Comparison of ENCODE assay signal across 16 cellular contexts in the genomic region with DNA sequence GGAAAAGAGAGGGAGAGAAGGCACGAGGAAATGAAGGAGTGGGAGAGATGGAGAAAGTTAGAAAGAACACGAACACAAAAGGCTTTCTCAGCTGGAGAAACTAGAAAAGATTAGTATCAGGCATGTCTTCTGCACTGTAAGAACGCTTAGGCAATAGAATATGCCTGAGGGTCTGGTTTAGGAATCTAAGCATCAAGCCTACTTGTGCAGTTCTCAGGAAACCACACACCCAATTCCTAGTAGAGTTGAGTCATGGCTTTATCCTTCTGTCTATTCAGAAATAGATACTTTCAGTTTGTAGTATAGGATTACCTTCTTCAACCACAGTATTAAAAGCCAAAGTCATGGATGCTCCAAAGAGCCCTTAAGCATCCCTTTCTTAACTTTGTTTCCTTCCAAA.
DNase-seq lines count a peak whose midpoint lies in the region; ATAC-seq, FAIRE-seq and TF ChIP-seq lines count a peak whose summit lies in the region.
"Had no signal": no experiment of that assay in that cellular context is flagged by ENCODE, and none has a peak within 500 bp of the region (broad histone marks: within the 10 kb centered on the region; RNA-seq: fewer than 3 reads in every experiment).

No MANE protein-coding gene starts in this region.

- no peak overlapping the region for H3K4me3 ChIP-seq in AG10803 (ENCODE audit: low read length)
- H3K4me3 ChIP-seq in brain microvascular endothelial cell (ENCODE audit: low read depth, low read length): no peak overlapping the region
- no peak overlapping the region for H3K4me3 ChIP-seq in keratinocyte (ENCODE audit: control insufficient read depth in 2 of 3, extremely low read depth in 1 of 3, insufficient read depth in 2 of 3, low read depth in 1 of 3, low read length in 3 of 3)
- H3K4me3 ChIP-seq: prostate gland had no signal

- DNase-seq in AG10803 (ENCODE audit: low read depth) (peak; percentile 80), LHCN-M2 (ENCODE audit: low read depth) (peak; percentile 91), brain microvascular endothelial cell (peak; percentile 20), keratinocyte (ENCODE audit: low read depth, low spot score) (peak; percentile 61), KBM-7 (no peak), omental fat pad (ENCODE audit: low spot score) (no peak), retina (no peak), SW480 (ENCODE audit: low spot score) (no peak)
- DNase-seq: activated CD8-positive, alpha-beta memory T cell treated with anti-CD3 and anti-CD28 coated beads, Interleukin-2, amount 10 ng/mL, durations not matched to agents 7 days and 5 days; cerebellar nuclear complex; midbrain; stimulated activated CD4-positive, alpha-beta T cell treated with anti-CD3 and anti-CD28 coated beads, Interleukin-2, amount 100 ng/mL, for 24 hours had no signal

- peak overlapping the region; percentile 32 for H3K4me2 ChIP-seq in keratinocyte (ENCODE audit: control insufficient read depth, extremely low read depth, insufficient read depth, low read depth, low read length)
- H3K4me2 ChIP-seq: KMS-11 had no signal

- no peak for ATAC-seq in omental fat pad (ENCODE audit: low FRiP score)
- ATAC-seq: activated CD8-positive, alpha-beta memory T cell treated with anti-CD3 and anti-CD28 coated beads, Interleukin-2, amount 10 ng/mL, durations not matched to agents 7 days and 5 days had no signal

- H3K27ac ChIP-seq in brain microvascular endothelial cell: no peak overlapping the region
- peak overlapping the region; percentile 47 for H3K27ac ChIP-seq in keratinocyte (ENCODE audit: control insufficient read depth, insufficient read depth, low read length)
- H3K27ac ChIP-seq: KMS-11, prostate gland had no signal

- no peaks in the 10 kb centered on the region for H4K20me1 ChIP-seq in keratinocyte (ENCODE audit: control insufficient read depth, extremely low read depth, insufficient read depth, low read length)

- no peaks in the 10 kb centered on the region for H3K9me1 ChIP-seq in keratinocyte (ENCODE audit: control insufficient read depth, extremely low read depth, insufficient read depth, low read length)

- no peaks in the 10 kb centered on the region for H3K9me3 ChIP-seq in keratinocyte (ENCODE audit: control insufficient read depth, low read depth, low read length)
- H3K9me3 ChIP-seq: prostate gland had no signal

- dilution Hi-C loops in keratinocyte (cut with MboI; ENCODE audit: extremely low pct_ligation_motif_present, low sequenced_read_pairs): no loop called here

- no peaks in the 10 kb centered on the region for H3K79me2 ChIP-seq in keratinocyte (ENCODE audit: control insufficient read depth, insufficient read depth, low read length)

- TF ChIP-seq CTCF in AG10803 (conservative IDR thresholded peaks at IDR 0.05; ENCODE audit: low read length) (no peak), brain microvascular endothelial cell (IDR thresholded peaks at IDR 0.05; ENCODE audit: low read depth, low read length, missing control alignments) (no peak), keratinocyte (optimal IDR thresholded peaks at IDR 0.05 in 1 of 3, IDR thresholded peaks at IDR 0.05 in 1 of 3, conservative IDR thresholded peaks at IDR 0.05 in 1 of 3; ENCODE audit: extremely low read depth in 1 of 3, insufficient read depth in 2 of 3, low read length in 3 of 3) (no peak), omental fat pad (IDR thresholded peaks at IDR 0.05) (no peak)

- in situ Hi-C loops in brain microvascular endothelial cell (cut with HindIII; ENCODE audit: low pct_ligation_motif_present, low sequenced_read_pairs): no loop called here
- in situ Hi-C loops in KBM-7 (cut with MboI; ENCODE audit: low pct_unique_long_range_greater_than_20kb, low sequenced_read_pairs): no loop called here

- peak overlapping the region; percentile 85 for H2AFZ ChIP-seq in keratinocyte (ENCODE audit: control insufficient read depth, low read length)

- H3K27me3 ChIP-seq in brain microvascular endothelial cell (replicated peaks): no peaks in the 10 kb centered on the region
- H3K27me3 ChIP-seq in keratinocyte (ENCODE audit: control insufficient read depth, extremely low read depth, insufficient read depth, low read length): no peaks in the 10 kb centered on the region

- H3K4me1 ChIP-seq in keratinocyte (ENCODE audit: control insufficient read depth, extremely low read depth, insufficient read depth, low read length): peaks cover 4% of the 10 kb centered on the region
- H3K4me1 ChIP-seq: prostate gland had no signal

- peak; percentile 91 for FAIRE-seq in keratinocyte (lab: Jason Lieb, UNC)
- FAIRE-seq: endothelial cell of umbilical vein, GM12891 had no signal

- H3K36me3 ChIP-seq in brain microvascular endothelial cell (replicated peaks) (no peaks in the 10 kb centered on the region), keratinocyte (ENCODE audit: control insufficient read depth in 2 of 2, extremely low read depth in 1 of 2, insufficient read depth in 2 of 2, low read length in 2 of 2) (no peaks in the 10 kb centered on the region)
- H3K36me3 ChIP-seq: prostate gland had no signal

- no peak overlapping the region for H3K9ac ChIP-seq in keratinocyte (ENCODE audit: control insufficient read depth, extremely low read depth, insufficient read depth, low read length)
- H3K9ac ChIP-seq: KMS-11 had no signal

Comparison
In these comparisons a context has a peak if more than half of its experiments do, and no peak if none do; other contexts are left out.
1. DNase-seq: peak in AG10803 (single experiment), LHCN-M2 (single experiment), brain microvascular endothelial cell (single experiment) and keratinocyte (single experiment); none in KBM-7 (single experiment), omental fat pad (single experiment), retina (single experiment) and SW480 (single experiment).